ENCODE assay signal across 7 cellular contexts in genomic region chr11:66386171-66387069, GRCh38. TPM values are rescaled to one million over a fixed set of nuclear protein-coding genes. Genes with fewer than 3 reads are reported as not detected.
DNase-seq lines count a peak whose midpoint lies in the region; ATAC-seq, FAIRE-seq and TF ChIP-seq lines count a peak whose summit lies in the region.

No MANE protein-coding gene starts in this region.

- TF ChIP-seq CTCF in GM13976 (IDR thresholded peaks at IDR 0.05; ENCODE audit: borderline replicate concordance, control extremely low read depth, extremely low read depth, insufficient read depth, missing control alignments) (peak; percentile 89), brain microvascular endothelial cell (IDR thresholded peaks at IDR 0.05; ENCODE audit: low read depth, low read length, missing control alignments) (peak; percentile 98)

- H3K4me3 ChIP-seq in brain microvascular endothelial cell (ENCODE audit: low read depth, low read length) (peak overlapping the region; percentile 22), iPS-20b (ENCODE audit: low read length) (peak overlapping the region; percentile 42), small intestine (ENCODE audit: low read depth in 1 of 2, low read length in 2 of 2) (peak overlapping the region in 1 of 2 donors; percentile 2)

- peak; percentile 73 for DNase-seq in GM13976 (ENCODE audit: low spot score)
- DNase-seq in NCI-H2107 (lab: John Stamatoyannopoulos, UW), result peak; percentile 81
- peak; percentile 73 for DNase-seq in UCSD-AML1 (lab: John Stamatoyannopoulos, UW; ENCODE audit: unreplicated experiment)
- peak; percentile 89 for DNase-seq in brain microvascular endothelial cell
- peak; percentile 82 for DNase-seq in small intestine

- no peak for FAIRE-seq in small intestine (lab: Jason Lieb, UNC)

- no peaks in the 10 kb centered on the region for H3K27me3 ChIP-seq in brain microvascular endothelial cell (replicated peaks)
- peaks cover 9% of the 10 kb centered on the region for H3K27me3 ChIP-seq in iPS-20b (ENCODE audit: insufficient read depth, low read length)
- H3K27me3 ChIP-seq in small intestine (ENCODE audit: control insufficient read depth in 2 of 2, insufficient read depth in 2 of 2, low read length in 2 of 2), result no peaks in the 10 kb centered on the region

- H3K36me3 ChIP-seq in brain microvascular endothelial cell (replicated peaks), result no peaks in the 10 kb centered on the region
- no peaks in the 10 kb centered on the region for H3K36me3 ChIP-seq in iPS-20b (ENCODE audit: insufficient read depth, low read depth, low read length)
- H3K36me3 ChIP-seq in small intestine (ENCODE audit: control insufficient read depth in 2 of 2, insufficient read depth in 2 of 2, low read length in 2 of 2), result no peaks in the 10 kb centered on the region

- in situ Hi-C loops in GM13976 (cut with MboI; ENCODE audit: low sequenced_read_pairs, unreplicated experiment) (no loop called here), brain microvascular endothelial cell (cut with HindIII; ENCODE audit: low pct_ligation_motif_present, low sequenced_read_pairs) (no loop called here)

- H3K27ac ChIP-seq in brain microvascular endothelial cell, result no peak overlapping the region
- no peak overlapping the region for H3K27ac ChIP-seq in iPS-20b (ENCODE audit: low read length)
- H3K27ac ChIP-seq in small intestine (ENCODE audit: low read depth in 1 of 2, low read length in 1 of 2), result no peak overlapping the region

- WGBS in small intestine, 3 donors, result 6 to 7% (median 7%) methylated on average over 20 of the region's 20 CpGs

- no peaks in the 10 kb centered on the region for H3K9me3 ChIP-seq in iPS-20b (ENCODE audit: insufficient read depth, low read depth, low read length)
- H3K9me3 ChIP-seq in small intestine (ENCODE audit: control insufficient read depth, low read depth), result no peaks in the 10 kb centered on the region

- H3K4me1 ChIP-seq in iPS-20b (ENCODE audit: insufficient read depth, low read length) (0 out of 2 replicates have a peak, but pooled peaks cover 3% of the 10 kb centered on the region), small intestine (ENCODE audit: control insufficient read depth in 2 of 2, insufficient read depth in 1 of 2, low read depth in 1 of 2, low read length in 1 of 2) (no peaks in the 10 kb centered on the region)

- peak overlapping the region; percentile 33; the same call in 1 of the 2 replicates for H3K9ac ChIP-seq in iPS-20b (ENCODE audit: low read depth, low read length)

- ATAC-seq in HG02870 (IDR thresholded peaks at IDR 0.05; ENCODE audit: unreplicated experiment), result no peak

RNA-seq across cellular contexts. Expression of gene SLC29A2, which starts 14.9 kb away (rescaled TPM):
- polyA plus RNA-seq in small intestine, result 10 to 100 TPM in 1 of 3 donors, 1 to 10 TPM in 1, under 1 TPM in 1; 0.89 to 16.2 (median 1.1) TPM

RNA-seq across cellular contexts. Expression of gene NPAS4, which starts 34.4 kb away (rescaled TPM):
- polyA plus RNA-seq in small intestine, result under 1 TPM in 1 of 3 donors, not detected in 2; 0.10 TPM

RNA-seq across cellular contexts. Expression of gene B4GAT1, which starts 39.0 kb away (rescaled TPM):
- polyA plus RNA-seq in small intestine, result 10 to 100 TPM; 12.2 to 25.0 (median 16.5) TPM

RNA-seq across cellular contexts. Expression of gene BRMS1, which starts 41.5 kb away (rescaled TPM):
- 10 to 100 TPM; 72.2 to 77.5 (median 73.2) TPM for polyA plus RNA-seq in small intestine

RNA-seq across cellular contexts. Expression of gene RIN1, which starts 50.2 kb away (rescaled TPM):
- 1 to 10 TPM; 5.8 to 9.6 (median 7.3) TPM for polyA plus RNA-seq in small intestine
